1 cellular context compared by ENCODE assay signal in genomic region chr13:110627351-110627750, GRCh38.
TF ChIP-seq lines count a peak whose summit lies in the region.

No MANE protein-coding gene starts in this region.

TF ChIP-seq in GM23338, 12 proteins besides CTCF, POLR2A, EP300 and RAD21:
- TF ChIP-seq POLR2AphosphoS5 (IDR thresholded peaks at IDR 0.05; ENCODE audit: low read depth) (no peak), ZNF462 (CRISPR knock-in tag; IDR thresholded peaks at IDR 0.05) (no peak), CREB1 (CRISPR knock-in tag; IDR thresholded peaks at IDR 0.05; ENCODE audit: low read depth) (no peak), ETS1 (IDR thresholded peaks at IDR 0.05) (no peak), EZH2 (IDR thresholded peaks at IDR 0.05; ENCODE audit: low read depth, unreplicated experiment) (no peak), JUNB (IDR thresholded peaks at IDR 0.05; ENCODE audit: unreplicated experiment) (no peak), EZH2phosphoT487 (IDR thresholded peaks at IDR 0.05; ENCODE audit: unreplicated experiment) (no peak), ZNF331 (CRISPR knock-in tag; IDR thresholded peaks at IDR 0.05; ENCODE audit: low read depth) (no peak)
TF ChIP-seq in GM23338: peak in this region for 0.
